Comparison of ENCODE assay signal across 15 cellular contexts in the genomic region with DNA sequence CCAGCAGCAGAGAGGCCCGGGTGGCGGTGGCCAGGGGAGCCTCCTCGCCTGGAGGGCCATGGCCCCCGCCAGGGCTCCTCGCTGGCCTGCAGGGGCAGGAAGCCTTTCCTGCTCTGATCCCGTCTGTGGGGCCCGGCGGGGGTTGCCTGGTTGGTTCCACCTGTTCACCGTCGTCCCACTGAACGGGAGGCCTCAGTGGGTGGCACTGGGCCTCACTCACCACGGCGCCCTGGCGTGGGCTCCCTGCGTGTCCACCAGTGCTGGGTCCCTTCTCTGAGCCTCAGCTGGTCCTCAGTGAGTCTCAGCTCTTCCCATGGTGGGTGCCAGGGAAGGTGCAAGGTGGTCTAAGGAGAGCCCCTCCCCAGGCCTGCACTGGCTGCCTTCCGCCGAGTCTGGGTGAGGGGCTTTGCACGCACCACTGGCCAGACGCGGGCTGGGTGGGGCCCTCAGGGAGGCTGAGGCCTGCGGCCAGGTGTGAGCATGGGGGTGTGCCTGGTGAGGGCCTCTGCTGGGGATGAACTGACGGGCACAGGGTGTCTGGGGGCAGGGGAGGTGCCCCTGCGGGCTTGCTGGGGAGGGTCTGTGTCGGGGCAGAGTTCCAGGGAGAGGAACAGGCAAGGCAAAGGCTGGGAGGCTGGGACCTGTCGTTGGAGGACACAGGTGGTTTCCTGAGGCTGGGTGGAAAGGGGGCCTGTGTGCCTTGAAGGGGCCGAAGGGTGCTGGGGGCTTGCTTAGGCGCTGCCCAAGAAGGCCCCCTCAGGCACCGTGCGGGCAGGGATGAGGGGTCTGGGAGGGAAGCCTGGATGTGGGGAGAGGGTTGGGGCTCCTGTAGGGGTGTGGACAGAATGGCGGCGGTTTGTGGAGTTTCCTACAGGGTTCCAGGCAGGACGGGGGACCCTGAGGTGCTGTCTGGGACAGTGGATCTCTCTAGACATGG.
DNase-seq lines count a peak whose midpoint lies in the region; ATAC-seq and TF ChIP-seq lines count a peak whose summit lies in the region.
"Had no signal": no experiment of that assay in that cellular context is flagged by ENCODE, and none has a peak within 500 bp of the region (broad histone marks: within the 10 kb centered on the region; RNA-seq: fewer than 3 reads in every experiment).

No MANE protein-coding gene starts in this region.

- H3K27me3 ChIP-seq in testis: no peaks in the 10 kb centered on the region

- H3K27ac Mint-ChIP-seq in activated T-cell treated with anti-CD3 and anti-CD28 coated beads, Interleukin-2, amount 50 U/mL, for 24 hours: peak overlapping the region; percentile 29
- H3K27ac Mint-ChIP-seq in activated T-cell treated with anti-CD3 and anti-CD28 coated beads, Interleukin-2, amount 50 U/mL, for 72 hours: no peak overlapping the region
- H3K27ac Mint-ChIP-seq in activated naive CD8-positive, alpha-beta T cell treated with anti-CD3 and anti-CD28 coated beads, Interleukin-2, amount 10 ng/mL, durations not matched to agents 7 days and 5 days: peak overlapping the region; percentile 65
- H3K27ac Mint-ChIP-seq in nephron progenitor cell: no peak overlapping the region

- no peaks in the 10 kb centered on the region for H3K4me1 ChIP-seq in testis

- ATAC-seq in activated T-cell treated with anti-CD3 and anti-CD28 coated beads, Interleukin-2, amount 50 U/mL, for 72 hours (replicated peaks in 1 of 2): no peak
- ATAC-seq in activated naive CD8-positive, alpha-beta T cell treated with anti-CD3 and anti-CD28 coated beads, Interleukin-2, amount 10 ng/mL, durations not matched to agents 7 days and 5 days (ENCODE audit: low read depth): no peak
- ATAC-seq: activated CD8-positive, alpha-beta T cell treated with anti-CD3 and anti-CD28 coated beads, Interleukin-2, amount 10 ng/mL, durations not matched to agents 7 days and 5 days had no signal

- peaks cover 27% of the 10 kb centered on the region for H3K4me1 Mint-ChIP-seq in activated T-cell treated with anti-CD3 and anti-CD28 coated beads, Interleukin-2, amount 50 U/mL, for 24 hours (ENCODE audit: low read depth)
- peaks cover 19% of the 10 kb centered on the region for H3K4me1 Mint-ChIP-seq in activated T-cell treated with anti-CD3 and anti-CD28 coated beads, Interleukin-2, amount 50 U/mL, for 72 hours (ENCODE audit: low read depth)
- peaks cover 17% of the 10 kb centered on the region for H3K4me1 Mint-ChIP-seq in activated naive CD8-positive, alpha-beta T cell treated with anti-CD3 and anti-CD28 coated beads, Interleukin-2, amount 10 ng/mL, durations not matched to agents 7 days and 5 days
- no peaks in the 10 kb centered on the region for H3K4me1 Mint-ChIP-seq in nephron progenitor cell

- no peak overlapping the region for H3K4me3 ChIP-seq in testis

- DNase-seq in activated T-cell treated with anti-CD3 and anti-CD28 coated beads, Interleukin-2, amount 50 U/mL, for 24 hours: peak; percentile 28
- DNase-seq in activated T-cell treated with anti-CD3 and anti-CD28 coated beads, Interleukin-2, amount 50 U/mL, for 72 hours: no peak
- DNase-seq in activated naive CD8-positive, alpha-beta T cell treated with anti-CD3 and anti-CD28 coated beads, Interleukin-2, amount 10 ng/mL, durations not matched to agents 7 days and 5 days: peak; percentile 31
- DNase-seq in mesenteric fat pad (ENCODE audit: low spot score) (peak; percentile 89), testis (peak; percentile 9), nephron progenitor cell (no peak), RPMI8226 (no peak), superior temporal gyrus (ENCODE audit: extremely low spot score) (no peak)
- DNase-seq: activated CD8-positive, alpha-beta T cell treated with anti-CD3 and anti-CD28 coated beads, Interleukin-2, amount 10 ng/mL, durations not matched to agents 7 days and 5 days; Kasumi-1; NCI-H187 treated with DMSO at 0.1 percent for 48 hours; NCI-H748 treated with DMSO at 0.1 percent for 48 hours; retina; stimulated activated CD4-positive, alpha-beta T cell treated with anti-CD3 and anti-CD28 coated beads, Interleukin-4, amount 100 ng/mL, for 1 hour; T-helper 9 cell had no signal

- intact Hi-C loops in testis (cut with DNase I; ENCODE audit: low total_unique reads): no loop called here

- no peaks in the 10 kb centered on the region for H3K36me3 Mint-ChIP-seq in activated T-cell treated with anti-CD3 and anti-CD28 coated beads, Interleukin-2, amount 50 U/mL, for 24 hours (ENCODE audit: low read depth)
- H3K36me3 Mint-ChIP-seq in activated T-cell treated with anti-CD3 and anti-CD28 coated beads, Interleukin-2, amount 50 U/mL, for 72 hours (ENCODE audit: insufficient read depth in 2 of 2): no peaks in the 10 kb centered on the region
- H3K36me3 Mint-ChIP-seq in activated naive CD8-positive, alpha-beta T cell treated with anti-CD3 and anti-CD28 coated beads, Interleukin-2, amount 10 ng/mL, durations not matched to agents 7 days and 5 days: peaks cover 1% of the 10 kb centered on the region
- no peaks in the 10 kb centered on the region for H3K36me3 Mint-ChIP-seq in nephron progenitor cell (ENCODE audit: low read depth)

- no peaks in the 10 kb centered on the region for H3K9me3 ChIP-seq in testis

- no peak overlapping the region for H3K4me3 Mint-ChIP-seq in activated T-cell treated with anti-CD3 and anti-CD28 coated beads, Interleukin-2, amount 50 U/mL, for 24 hours
- no peak overlapping the region for H3K4me3 Mint-ChIP-seq in activated T-cell treated with anti-CD3 and anti-CD28 coated beads, Interleukin-2, amount 50 U/mL, for 72 hours
- no peak overlapping the region for H3K4me3 Mint-ChIP-seq in activated naive CD8-positive, alpha-beta T cell treated with anti-CD3 and anti-CD28 coated beads, Interleukin-2, amount 10 ng/mL, durations not matched to agents 7 days and 5 days
- no peak overlapping the region for H3K4me3 Mint-ChIP-seq in nephron progenitor cell
- H3K4me3 Mint-ChIP-seq: activated CD8-positive, alpha-beta T cell treated with anti-CD3 and anti-CD28 coated beads, Interleukin-2, amount 10 ng/mL, durations not matched to agents 7 days and 5 days had no signal

- 85 to 89% methylated on average over 21 to 31 of the region's 32 CpGs for WGBS in testis, 2 donors

- H3K27me3 Mint-ChIP-seq in activated T-cell treated with anti-CD3 and anti-CD28 coated beads, Interleukin-2, amount 50 U/mL, for 24 hours: peaks cover 4% of the 10 kb centered on the region
- H3K27me3 Mint-ChIP-seq in activated T-cell treated with anti-CD3 and anti-CD28 coated beads, Interleukin-2, amount 50 U/mL, for 72 hours (ENCODE audit: low read depth): peaks cover 13% of the 10 kb centered on the region
- peaks cover 1% of the 10 kb centered on the region for H3K27me3 Mint-ChIP-seq in activated naive CD8-positive, alpha-beta T cell treated with anti-CD3 and anti-CD28 coated beads, Interleukin-2, amount 10 ng/mL, durations not matched to agents 7 days and 5 days
- H3K27me3 Mint-ChIP-seq in nephron progenitor cell (ENCODE audit: low read depth, poor library complexity): no peaks in the 10 kb centered on the region

- no peaks in the 10 kb centered on the region for H3K9me3 Mint-ChIP-seq in activated T-cell treated with anti-CD3 and anti-CD28 coated beads, Interleukin-2, amount 50 U/mL, for 24 hours
- no peaks in the 10 kb centered on the region for H3K9me3 Mint-ChIP-seq in activated T-cell treated with anti-CD3 and anti-CD28 coated beads, Interleukin-2, amount 50 U/mL, for 72 hours
- H3K9me3 Mint-ChIP-seq in activated naive CD8-positive, alpha-beta T cell treated with anti-CD3 and anti-CD28 coated beads, Interleukin-2, amount 10 ng/mL, durations not matched to agents 7 days and 5 days: no peaks in the 10 kb centered on the region
- H3K9me3 Mint-ChIP-seq in nephron progenitor cell: peaks cover 81% of the 10 kb centered on the region

- TF ChIP-seq CTCF in testis (IDR thresholded peaks at IDR 0.05): no peak
- no peak for TF ChIP-seq CTCF in nephron progenitor cell (IDR thresholded peaks at IDR 0.05)

- POLR2A ChIA-PET in activated naive CD8-positive, alpha-beta T cell treated with anti-CD3 and anti-CD28 coated beads, Interleukin-2, amount 10 ng/mL, durations not matched to agents 7 days and 5 days (lab: Charles Lee): no interaction called here

- H3K36me3 ChIP-seq in testis (ENCODE audit: low read depth, missing control alignments): no peaks in the 10 kb centered on the region

- no peak overlapping the region for H3K27ac ChIP-seq in testis

- no peak for TF ChIP-seq POLR2A in testis (IDR thresholded peaks at IDR 0.05)

Comparison
In these comparisons a context has a peak if more than half of its experiments do, and no peak if none do; other contexts are left out.
1. DNase-seq: peak in activated T-cell treated with anti-CD3 and anti-CD28 coated beads, Interleukin-2, amount 50 U/mL, for 24 hours (single experiment), activated naive CD8-positive, alpha-beta T cell treated with anti-CD3 and anti-CD28 coated beads, Interleukin-2, amount 10 ng/mL, durations not matched to agents 7 days and 5 days (single experiment), mesenteric fat pad (single experiment) and testis (single experiment); none in activated T-cell treated with anti-CD3 and anti-CD28 coated beads, Interleukin-2, amount 50 U/mL, for 72 hours (0 of 2), nephron progenitor cell (single experiment), RPMI8226 (single experiment) and superior temporal gyrus (single experiment).
2. H3K27ac Mint-ChIP-seq: peak in activated T-cell treated with anti-CD3 and anti-CD28 coated beads, Interleukin-2, amount 50 U/mL, for 24 hours (single experiment) and activated naive CD8-positive, alpha-beta T cell treated with anti-CD3 and anti-CD28 coated beads, Interleukin-2, amount 10 ng/mL, durations not matched to agents 7 days and 5 days (single experiment); none in activated T-cell treated with anti-CD3 and anti-CD28 coated beads, Interleukin-2, amount 50 U/mL, for 72 hours (single experiment) and nephron progenitor cell (single experiment).